Comparison of ENCODE assay signal across 17 cellular contexts in the genomic region with DNA sequence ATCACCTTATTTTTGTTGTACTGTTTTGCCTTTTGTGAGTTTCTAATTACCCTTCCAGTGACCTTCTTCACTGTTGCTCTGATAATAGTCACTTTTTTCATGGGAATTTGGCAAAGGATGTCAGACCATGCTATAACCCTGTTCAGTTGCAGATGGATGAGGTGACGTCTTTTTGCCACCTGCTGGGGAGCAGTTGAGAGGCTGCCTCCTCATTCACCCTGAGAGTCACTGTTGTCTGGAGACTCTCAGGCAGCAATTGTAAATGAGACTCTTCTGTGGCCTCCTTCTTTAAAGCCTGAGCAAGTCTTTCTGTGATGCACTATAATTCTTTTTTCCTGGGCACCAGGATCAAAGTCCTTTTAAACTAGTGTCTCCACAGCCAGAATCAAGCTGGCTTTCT.
DNase-seq lines count a peak whose midpoint lies in the region; ATAC-seq and TF ChIP-seq lines count a peak whose summit lies in the region.
"Had no signal": no experiment of that assay in that cellular context is flagged by ENCODE, and none has a peak within 500 bp of the region (broad histone marks: within the 10 kb centered on the region; RNA-seq: fewer than 3 reads in every experiment).

No MANE protein-coding gene starts in this region.

- TF ChIP-seq CTCF in WERI-Rb-1 (IDR thresholded peaks at IDR 0.05; ENCODE audit: low read depth, low read length) = no peak

- DNase-seq in DMS114 treated with DMSO at 0.1 percent for 48 hours (lab: John Stamatoyannopoulos, UW; ENCODE audit: unreplicated experiment) = peak; percentile 79
- DNase-seq in NCI-H510A treated with DMSO at 0.1 percent for 48 hours (lab: John Stamatoyannopoulos, UW) = peak; percentile 23
- peak; percentile 33 for DNase-seq in iPS-NIHi11 (ENCODE audit: low spot score)
- no peak for DNase-seq in activated gamma-delta T cell (lab: John Stamatoyannopoulos, UW)
- DNase-seq in WERI-Rb-1 = no peak
- no peak for DNase-seq in MG63
- DNase-seq: activated CD4-positive, CD25-positive, alpha-beta regulatory T cell treated with anti-CD3 and anti-CD28 coated beads, Interleukin-2, amount 50 U/mL, for 72 hours; activated CD8-positive, alpha-beta memory T cell treated with anti-CD3 and anti-CD28 coated beads, Interleukin-2, amount 50 U/mL, for 4 hours; activated naive CD8-positive, alpha-beta T cell treated with anti-CD3 and anti-CD28 coated beads, Interleukin-2, amount 10 ng/mL, durations not matched to agents 7 days and 5 days; central memory CD4-positive, alpha-beta T cell; head of caudate nucleus; naive thymus-derived CD4-positive, alpha-beta T cell; NCI-H524; RPMI8226 had no signal

- H3K27ac ChIP-seq in HUES6 (ENCODE audit: low read depth, low read length) (peak overlapping the region; percentile 20; the same call in 1 of the 2 replicates), WERI-Rb-1 (no peak overlapping the region)
- H3K27ac ChIP-seq: epithelial cell of prostate had no signal

- no peak overlapping the region for H3K4me3 ChIP-seq in HUES6 (ENCODE audit: low read depth, low read length)
- no peak overlapping the region for H3K4me3 ChIP-seq in WERI-Rb-1 (ENCODE audit: low read depth, low read length)
- no peak overlapping the region for H3K4me3 ChIP-seq in MG63

- H3K27me3 ChIP-seq in HUES6 (ENCODE audit: control insufficient read depth, insufficient read depth, low read length) = no peaks in the 10 kb centered on the region
- no peaks in the 10 kb centered on the region for H3K27me3 ChIP-seq in WERI-Rb-1 (ENCODE audit: insufficient read depth, low read depth, severe bottlenecking)
- H3K27me3 ChIP-seq in MG63 = no peaks in the 10 kb centered on the region

- no peak for ATAC-seq in GM21723 (IDR thresholded peaks at IDR 0.05; ENCODE audit: unreplicated experiment)
- ATAC-seq: naive thymus-derived CD4-positive, alpha-beta T cell had no signal

- H3K36me3 ChIP-seq in HUES6 (ENCODE audit: control insufficient read depth, insufficient read depth, low read length) (peaks cover 6% of the 10 kb centered on the region), WERI-Rb-1 (no peaks in the 10 kb centered on the region), MG63 (no peaks in the 10 kb centered on the region)

- H3K4me1 ChIP-seq in HUES6 (ENCODE audit: control insufficient read depth, insufficient read depth, low read length) = peaks cover 22% of the 10 kb centered on the region

- peaks cover 12% of the 10 kb centered on the region for H3K9me3 ChIP-seq in HUES6 (ENCODE audit: control insufficient read depth, insufficient read depth, low read depth, low read length)
- no peaks in the 10 kb centered on the region for H3K9me3 ChIP-seq in WERI-Rb-1 (ENCODE audit: severe bottlenecking)
- H3K9me3 ChIP-seq in MG63 = peaks cover 9% of the 10 kb centered on the region; the same call in 1 of the 2 replicates

- H3K9ac ChIP-seq in HUES6 (ENCODE audit: low read length) = no peak overlapping the region

Comparison
In these comparisons a context has a peak if more than half of its experiments do, and no peak if none do; other contexts are left out.
1. DNase-seq: peak in DMS114 treated with DMSO at 0.1 percent for 48 hours (single experiment), NCI-H510A treated with DMSO at 0.1 percent for 48 hours (single experiment) and iPS-NIHi11 (single experiment); none in activated gamma-delta T cell (single experiment), WERI-Rb-1 (single experiment) and MG63 (single experiment).